ENCODE assay signal across 18 cellular contexts in genomic region chrX:19548934-19549333, GRCh38. TPM values are rescaled to one million over a fixed set of nuclear protein-coding genes. Genes with fewer than 3 reads are reported as not detected.
DNase-seq lines count a peak whose midpoint lies in the region; ATAC-seq and TF ChIP-seq lines count a peak whose summit lies in the region.
"Had no signal": no experiment of that assay in that cellular context is flagged by ENCODE, and none has a peak within 500 bp of the region (broad histone marks: within the 10 kb centered on the region; RNA-seq: fewer than 3 reads in every experiment).

No MANE protein-coding gene starts in this region.

- H3K27ac ChIP-seq in CD8-positive, alpha-beta memory T cell (ENCODE audit: low read depth, low read length): no peak overlapping the region
- no peak overlapping the region for H3K27ac ChIP-seq in naive thymus-derived CD4-positive, alpha-beta T cell (ENCODE audit: low read depth, low read length)
- no peak overlapping the region for H3K27ac ChIP-seq in psoas muscle
- H3K27ac ChIP-seq: BLaER1 treated with 17β-estradiol and CSF1 and Interleukin-3, amounts not matched to agents 10 nM and 100 nM had no signal

- H3K27ac Mint-ChIP-seq in activated CD8-positive, alpha-beta memory T cell treated with anti-CD3 and anti-CD28 coated beads, Interleukin-2, amount 10 ng/mL, durations not matched to agents 7 days and 5 days: peak overlapping the region; percentile 84
- H3K27ac Mint-ChIP-seq in CD8-positive, alpha-beta memory T cell: peak overlapping the region in 7 of 8 donors; percentile 17 to 95 (median 61)
- H3K27ac Mint-ChIP-seq in activated CD8-positive, alpha-beta T cell treated with anti-CD3 and anti-CD28 coated beads, Interleukin-2, amount 10 ng/mL, durations not matched to agents 7 days and 5 days: peak overlapping the region; percentile 7
- peak overlapping the region in 6 of 9 donors; percentile 1 to 59 (median 50) for H3K27ac Mint-ChIP-seq in naive thymus-derived CD4-positive, alpha-beta T cell
- H3K27ac Mint-ChIP-seq: H9 had no signal

- no peak for TF ChIP-seq CTCF in psoas muscle (IDR thresholded peaks at IDR 0.05)

- no peaks in the 10 kb centered on the region for H3K9me3 ChIP-seq in CD8-positive, alpha-beta memory T cell (ENCODE audit: low read length)
- H3K9me3 ChIP-seq in naive thymus-derived CD4-positive, alpha-beta T cell (ENCODE audit: control insufficient read depth in 2 of 3, low read length in 3 of 3): no peaks in the 10 kb centered on the region
- no peaks in the 10 kb centered on the region for H3K9me3 ChIP-seq in psoas muscle
- H3K9me3 ChIP-seq: BLaER1 treated with 17β-estradiol and CSF1 and Interleukin-3, amounts not matched to agents 10 nM and 100 nM had no signal

- peaks cover 38% of the 10 kb centered on the region for H3K4me1 Mint-ChIP-seq in activated CD8-positive, alpha-beta memory T cell treated with anti-CD3 and anti-CD28 coated beads, Interleukin-2, amount 10 ng/mL, durations not matched to agents 7 days and 5 days
- peaks cover 15 to 25% (median 16%) of the 10 kb centered on the region in 3 donors for H3K4me1 Mint-ChIP-seq in CD8-positive, alpha-beta memory T cell
- H3K4me1 Mint-ChIP-seq in activated CD8-positive, alpha-beta T cell treated with anti-CD3 and anti-CD28 coated beads, Interleukin-2, amount 10 ng/mL, durations not matched to agents 7 days and 5 days (ENCODE audit: low read depth): peaks cover 30% of the 10 kb centered on the region
- peaks cover 0 to 32% (median 2%) of the 10 kb centered on the region in 7 donors for H3K4me1 Mint-ChIP-seq in naive thymus-derived CD4-positive, alpha-beta T cell
- H3K4me1 Mint-ChIP-seq: H9 had no signal

- 84 to 95% (median 95%) methylated on average over 6 of the region's 6 CpGs for WGBS in psoas muscle, 3 donors

- H3K36me3 Mint-ChIP-seq in activated CD8-positive, alpha-beta memory T cell treated with anti-CD3 and anti-CD28 coated beads, Interleukin-2, amount 10 ng/mL, durations not matched to agents 7 days and 5 days: peaks cover 30% of the 10 kb centered on the region
- H3K36me3 Mint-ChIP-seq in CD8-positive, alpha-beta memory T cell: peaks cover 3 to 83% (median 10%) of the 10 kb centered on the region in 3 donors
- peaks cover 39% of the 10 kb centered on the region for H3K36me3 Mint-ChIP-seq in activated CD8-positive, alpha-beta T cell treated with anti-CD3 and anti-CD28 coated beads, Interleukin-2, amount 10 ng/mL, durations not matched to agents 7 days and 5 days (ENCODE audit: low read depth)
- H3K36me3 Mint-ChIP-seq in naive thymus-derived CD4-positive, alpha-beta T cell: peaks cover 0 to 18% (median 13%) of the 10 kb centered on the region in 5 donors

- H3K4me3 Mint-ChIP-seq in activated CD8-positive, alpha-beta memory T cell treated with anti-CD3 and anti-CD28 coated beads, Interleukin-2, amount 10 ng/mL, durations not matched to agents 7 days and 5 days: peak overlapping the region; percentile 15
- H3K4me3 Mint-ChIP-seq in CD8-positive, alpha-beta memory T cell: peak overlapping the region in 5 of 7 donors; percentile 20 to 82 (median 50)
- no peak overlapping the region for H3K4me3 Mint-ChIP-seq in activated CD8-positive, alpha-beta T cell treated with anti-CD3 and anti-CD28 coated beads, Interleukin-2, amount 10 ng/mL, durations not matched to agents 7 days and 5 days
- no peak overlapping the region for H3K4me3 Mint-ChIP-seq in naive thymus-derived CD4-positive, alpha-beta T cell
- H3K4me3 Mint-ChIP-seq: H9 had no signal

- CTCF ChIA-PET in activated CD8-positive, alpha-beta memory T cell treated with anti-CD3 and anti-CD28 coated beads, Interleukin-2, amount 10 ng/mL, durations not matched to agents 7 days and 5 days (lab: Charles Lee): no interaction called here
- CTCF ChIA-PET in CD8-positive, alpha-beta memory T cell (lab: Charles Lee): no interaction called here
- CTCF ChIA-PET in activated CD8-positive, alpha-beta T cell treated with anti-CD3 and anti-CD28 coated beads, Interleukin-2, amount 10 ng/mL, durations not matched to agents 7 days and 5 days (lab: Charles Lee): no interaction called here
- CTCF ChIA-PET in naive thymus-derived CD4-positive, alpha-beta T cell (lab: Charles Lee): no interaction called here

- H3K27me3 Mint-ChIP-seq in activated CD8-positive, alpha-beta memory T cell treated with anti-CD3 and anti-CD28 coated beads, Interleukin-2, amount 10 ng/mL, durations not matched to agents 7 days and 5 days: no peaks in the 10 kb centered on the region
- peaks cover 0 to 3% of the 10 kb centered on the region in 2 donors for H3K27me3 Mint-ChIP-seq in CD8-positive, alpha-beta memory T cell
- H3K27me3 Mint-ChIP-seq in activated CD8-positive, alpha-beta T cell treated with anti-CD3 and anti-CD28 coated beads, Interleukin-2, amount 10 ng/mL, durations not matched to agents 7 days and 5 days (ENCODE audit: low read depth): no peaks in the 10 kb centered on the region
- no peaks in the 10 kb centered on the region for H3K27me3 Mint-ChIP-seq in naive thymus-derived CD4-positive, alpha-beta T cell

- H3K9me3 Mint-ChIP-seq in activated CD8-positive, alpha-beta memory T cell treated with anti-CD3 and anti-CD28 coated beads, Interleukin-2, amount 10 ng/mL, durations not matched to agents 7 days and 5 days (ENCODE audit: low read depth): no peaks in the 10 kb centered on the region
- no peaks in the 10 kb centered on the region for H3K9me3 Mint-ChIP-seq in CD8-positive, alpha-beta memory T cell
- no peaks in the 10 kb centered on the region for H3K9me3 Mint-ChIP-seq in activated CD8-positive, alpha-beta T cell treated with anti-CD3 and anti-CD28 coated beads, Interleukin-2, amount 10 ng/mL, durations not matched to agents 7 days and 5 days (ENCODE audit: insufficient read depth)
- H3K9me3 Mint-ChIP-seq in naive thymus-derived CD4-positive, alpha-beta T cell: peaks cover 0 to 1% (median 0%) of the 10 kb centered on the region in 11 donors

- H3K4me1 ChIP-seq in CD8-positive, alpha-beta memory T cell (ENCODE audit: insufficient read depth, low read length): no peaks in the 10 kb centered on the region
- H3K4me1 ChIP-seq in naive thymus-derived CD4-positive, alpha-beta T cell (ENCODE audit: control insufficient read depth in 2 of 2, insufficient read depth in 2 of 2, low read length in 2 of 2): no peaks in the 10 kb centered on the region
- no peaks in the 10 kb centered on the region for H3K4me1 ChIP-seq in psoas muscle
- H3K4me1 ChIP-seq: BLaER1 treated with 17β-estradiol and CSF1 and Interleukin-3, amounts not matched to agents 10 nM and 100 nM had no signal

- intact Hi-C loops in naive thymus-derived CD4-positive, alpha-beta T cell (cut with micrococcal nuclease): no loop called here
- intact Hi-C loops in psoas muscle (cut with DNase I): loop anchor here in 1 of 2 donors (10.0 kb wide), 1 partner anchor 336 kb away; the partner anchor contains the start of gene SH3KBP1

- no peak overlapping the region for H3K4me3 ChIP-seq in CD8-positive, alpha-beta memory T cell (ENCODE audit: low read length)
- no peak overlapping the region for H3K4me3 ChIP-seq in naive thymus-derived CD4-positive, alpha-beta T cell (ENCODE audit: low read length)
- no peak overlapping the region for H3K4me3 ChIP-seq in psoas muscle
- H3K4me3 ChIP-seq: BLaER1 treated with 17β-estradiol and CSF1 and Interleukin-3, amounts not matched to agents 10 nM and 100 nM had no signal

- POLR2A ChIA-PET in CD8-positive, alpha-beta memory T cell (lab: Charles Lee): no interaction called here
- POLR2A ChIA-PET in activated CD8-positive, alpha-beta T cell treated with anti-CD3 and anti-CD28 coated beads, Interleukin-2, amount 10 ng/mL, durations not matched to agents 7 days and 5 days (lab: Charles Lee): no interaction called here
- POLR2A ChIA-PET in naive thymus-derived CD4-positive, alpha-beta T cell (lab: Charles Lee): no interaction called here

- H3K36me3 ChIP-seq in CD8-positive, alpha-beta memory T cell (ENCODE audit: insufficient read depth, low read length): no peaks in the 10 kb centered on the region
- peaks cover 0 to 44% (median 6%) of the 10 kb centered on the region in 3 experiments for H3K36me3 ChIP-seq in naive thymus-derived CD4-positive, alpha-beta T cell (ENCODE audit: control insufficient read depth in 2 of 3, insufficient read depth in 3 of 3, low read length in 3 of 3)
- no peaks in the 10 kb centered on the region for H3K36me3 ChIP-seq in psoas muscle (ENCODE audit: insufficient read depth in 1 of 2, low read depth in 1 of 2)

- H3K27me3 ChIP-seq in CD8-positive, alpha-beta memory T cell (ENCODE audit: insufficient read depth, low read length, poor library complexity, severe bottlenecking): no peaks in the 10 kb centered on the region
- H3K27me3 ChIP-seq in naive thymus-derived CD4-positive, alpha-beta T cell (ENCODE audit: control insufficient read depth in 2 of 2, insufficient read depth in 2 of 2, low read length in 2 of 2): no peaks in the 10 kb centered on the region
- no peaks in the 10 kb centered on the region for H3K27me3 ChIP-seq in psoas muscle (ENCODE audit: insufficient read depth in 3 of 3, low read length in 2 of 3)
- H3K27me3 ChIP-seq: BLaER1 treated with 17β-estradiol and CSF1 and Interleukin-3, amounts not matched to agents 10 nM and 100 nM had no signal

- DNase-seq in activated CD8-positive, alpha-beta memory T cell treated with anti-CD3 and anti-CD28 coated beads, Interleukin-2, amount 10 ng/mL, durations not matched to agents 7 days and 5 days: no peak
- no peak for DNase-seq in activated CD8-positive, alpha-beta memory T cell treated with anti-CD3 and anti-CD28 coated beads, Interleukin-2, amount 50 U/mL, for 4 hours
- no peak for DNase-seq in CD8-positive, alpha-beta memory T cell
- no peak for DNase-seq in activated CD8-positive, alpha-beta T cell treated with anti-CD3 and anti-CD28 coated beads, Interleukin-2, amount 10 ng/mL, durations not matched to agents 7 days and 5 days
- no peak for DNase-seq in naive thymus-derived CD4-positive, alpha-beta T cell
- no peak for DNase-seq in psoas muscle
- DNase-seq: DMS 273 treated with DMSO at 0.1 percent for 48 hours, GDM1, H9, IMR-90, Kasumi-1, MM.1S, NCI-H1092 treated with DMSO at 0.1 percent for 48 hours, NCI-H2081 treated with DMSO at 0.1 percent for 48 hours, NCI-H510A, NCI-H82 had no signal

- ATAC-seq in activated CD8-positive, alpha-beta memory T cell treated with anti-CD3 and anti-CD28 coated beads, Interleukin-2, amount 10 ng/mL, durations not matched to agents 7 days and 5 days: no peak
- no peak for ATAC-seq in activated CD8-positive, alpha-beta T cell treated with anti-CD3 and anti-CD28 coated beads, Interleukin-2, amount 10 ng/mL, durations not matched to agents 7 days and 5 days
- ATAC-seq in naive thymus-derived CD4-positive, alpha-beta T cell: no peak
- no peak for ATAC-seq in psoas muscle
- ATAC-seq in GM21528 (IDR thresholded peaks at IDR 0.05; ENCODE audit: low FRiP score, unreplicated experiment): no peak

RNA-seq across cellular contexts. Expression of gene MAP3K15, which starts 33.6 kb away (rescaled TPM):
- total RNA-seq in activated CD8-positive, alpha-beta memory T cell treated with anti-CD3 and anti-CD28 coated beads, Interleukin-2, amount 10 ng/mL, durations not matched to agents 7 days and 5 days: under 1 TPM; 0.21 to 0.38 TPM
- total RNA-seq in CD8-positive, alpha-beta memory T cell: under 1 TPM; 0.13 to 0.28 TPM
- polyA plus RNA-seq in CD8-positive, alpha-beta memory T cell: not detected
- under 1 TPM; 0.31 to 0.37 TPM for total RNA-seq in activated CD8-positive, alpha-beta T cell treated with anti-CD3 and anti-CD28 coated beads, Interleukin-2, amount 10 ng/mL, durations not matched to agents 7 days and 5 days
- total RNA-seq in naive thymus-derived CD4-positive, alpha-beta T cell: under 1 TPM in 1 of 5 experiments, not detected in 4; 0.10 TPM
- under 1 TPM in 1 of 2 donors, not detected in 1; 0.04 TPM for polyA plus RNA-seq in naive thymus-derived CD4-positive, alpha-beta T cell
- under 1 TPM in 1 of 4 donors, not detected in 3; 0.10 TPM for total RNA-seq in psoas muscle
- polyA plus RNA-seq in psoas muscle: under 1 TPM; 0.08 to 0.30 (median 0.09) TPM

Comparison
In these comparisons a context has a peak if more than half of its experiments do, and no peak if none do; other contexts are left out.
1. H3K27ac Mint-ChIP-seq: peak in every context shown above with its lines; median percentile 84 in activated CD8-positive, alpha-beta memory T cell treated with anti-CD3 and anti-CD28 coated beads, Interleukin-2, amount 10 ng/mL, durations not matched to agents 7 days and 5 days; 61 in CD8-positive, alpha-beta memory T cell; 50 in naive thymus-derived CD4-positive, alpha-beta T cell; 7 in activated CD8-positive, alpha-beta T cell treated with anti-CD3 and anti-CD28 coated beads, Interleukin-2, amount 10 ng/mL, durations not matched to agents 7 days and 5 days.
2. H3K4me3 Mint-ChIP-seq: peak in activated CD8-positive, alpha-beta memory T cell treated with anti-CD3 and anti-CD28 coated beads, Interleukin-2, amount 10 ng/mL, durations not matched to agents 7 days and 5 days (single experiment) and CD8-positive, alpha-beta memory T cell (5 of 7); none in activated CD8-positive, alpha-beta T cell treated with anti-CD3 and anti-CD28 coated beads, Interleukin-2, amount 10 ng/mL, durations not matched to agents 7 days and 5 days (single experiment) and naive thymus-derived CD4-positive, alpha-beta T cell (0 of 10).